1 cellular context compared by ENCODE assay signal in genomic region chr15:82301296-82302016, GRCh38.
TF ChIP-seq lines count a peak whose summit lies in the region.

No MANE protein-coding gene starts in this region.

TF ChIP-seq in IMR-90, 13 proteins besides CTCF, POLR2A, EP300 and RAD21:
- TF ChIP-seq CEBPB (IDR thresholded peaks at IDR 0.05; ENCODE audit: low read depth, low read length) = no peak
- TF ChIP-seq MAFK (IDR thresholded peaks at IDR 0.05; ENCODE audit: low read depth, low read length) = no peak
- TF ChIP-seq SMC3 (IDR thresholded peaks at IDR 0.05; ENCODE audit: low read depth, low read length) = no peak
- no peak for TF ChIP-seq FOS (IDR thresholded peaks at IDR 0.05; ENCODE audit: low read depth, low read length)
- TF ChIP-seq MAZ (IDR thresholded peaks at IDR 0.05; ENCODE audit: borderline replicate concordance, low read depth, low read length) = no peak
TF ChIP-seq in IMR-90: peak in this region for 0.
